ENCODE assay signal across 17 cellular contexts in genomic region chr5:148408092-148408491, GRCh38.
"Had no signal": no experiment of that assay in that cellular context is flagged by ENCODE, and none has a peak within 500 bp of the region (broad histone marks: within the 10 kb centered on the region; RNA-seq: fewer than 3 reads in every experiment).

No MANE protein-coding gene starts in this region.

- H3K9me3 Mint-ChIP-seq: activated naive CD4-positive, alpha-beta T cell treated with anti-CD3 and anti-CD28 coated beads for 36 hours; naive thymus-derived CD8-positive, alpha-beta T cell had no signal

- H3K4me3 ChIP-seq: adrenal gland, cardiac muscle cell, dorsolateral prefrontal cortex, left lung, mucosa of descending colon, SJCRH30 had no signal

- H3K27me3 ChIP-seq: adrenal gland, cardiac muscle cell, dorsolateral prefrontal cortex, left lung, SJCRH30 had no signal

- H3K4me1 ChIP-seq: adrenal gland, SJCRH30 had no signal

- H3K27me3 Mint-ChIP-seq: naive thymus-derived CD8-positive, alpha-beta T cell had no signal

- DNase-seq: activated naive CD4-positive, alpha-beta T cell treated with anti-CD3 and anti-CD28 coated beads for 36 hours; adrenal gland; dorsolateral prefrontal cortex; erythroblast; hippocampal formation; mucosa of descending colon; naive thymus-derived CD8-positive, alpha-beta T cell; nucleus accumbens; right cardiac atrium; SJCRH30; small intestine; stimulated activated CD4-positive, alpha-beta T cell treated with anti-CD3 and anti-CD28 coated beads, Interleukin-4, amount 100 ng/mL, for 24 hours; stimulated activated naive CD8-positive, alpha-beta T cell treated with anti-CD3 and anti-CD28 coated beads, Interleukin-15, Interleukin-2, amounts not matched to agents 100 U/mL and 50 U/mL, for 24 hours; T-helper 2 cell; trophoblast cell had no signal

- H3K27ac Mint-ChIP-seq: activated naive CD4-positive, alpha-beta T cell treated with anti-CD3 and anti-CD28 coated beads for 36 hours had no signal

- ATAC-seq: left lung; mucosa of descending colon; naive thymus-derived CD8-positive, alpha-beta T cell; right cardiac atrium; stimulated activated naive CD8-positive, alpha-beta T cell treated with anti-CD3 and anti-CD28 coated beads, Interleukin-15, Interleukin-2, amounts not matched to agents 100 U/mL and 50 U/mL, for 24 hours had no signal

- H3K27ac ChIP-seq: adrenal gland, dorsolateral prefrontal cortex, left lung, SJCRH30 had no signal

- H3K9me3 ChIP-seq: adrenal gland, left lung, mucosa of descending colon, SJCRH30 had no signal

- H3K4me3 Mint-ChIP-seq: activated naive CD4-positive, alpha-beta T cell treated with anti-CD3 and anti-CD28 coated beads for 36 hours; naive thymus-derived CD8-positive, alpha-beta T cell had no signal
